8 cellular contexts compared by ENCODE assay signal in genomic region chr5:144169904-144170275, GRCh38. TPM values are rescaled to one million over a fixed set of nuclear protein-coding genes. Genes with fewer than 3 reads are reported as not detected.
DNase-seq lines count a peak whose midpoint lies in the region; ATAC-seq and TF ChIP-seq lines count a peak whose summit lies in the region.

No MANE protein-coding gene starts in this region.

- no peaks in the 10 kb centered on the region for H3K9me3 ChIP-seq in OCI-LY3 (ENCODE audit: insufficient read depth, low read length)

- peaks cover 15% of the 10 kb centered on the region for H3K4me1 ChIP-seq in OCI-LY3 (ENCODE audit: low read length)
- H3K4me1 ChIP-seq in rectal smooth muscle tissue (ENCODE audit: control insufficient read depth, insufficient read depth, low read length) = peaks cover 10% of the 10 kb centered on the region

- H2AFZ ChIP-seq in OCI-LY3 (ENCODE audit: low read depth, low read length) = peak overlapping the region; percentile 82; the same call in 1 of the 2 replicates

- no peaks in the 10 kb centered on the region; the same call in 1 of the 2 replicates for H4K20me1 ChIP-seq in OCI-LY3 (ENCODE audit: insufficient read depth, low read length)

- in situ Hi-C loops in GM13976 (cut with MboI; ENCODE audit: low sequenced_read_pairs, unreplicated experiment) = no loop called here

- ATAC-seq in GM18867 (IDR thresholded peaks at IDR 0.05; ENCODE audit: unreplicated experiment) (peak; percentile 0), esophagus mucosa (peak; percentile 2), GM21786 (IDR thresholded peaks at IDR 0.05; ENCODE audit: unreplicated experiment) (no peak)

- peaks cover 3% of the 10 kb centered on the region for H3K36me3 ChIP-seq in OCI-LY3 (replicated peaks; ENCODE audit: low read depth, low read length)
- peaks cover 3% of the 10 kb centered on the region for H3K36me3 ChIP-seq in rectal smooth muscle tissue (ENCODE audit: control insufficient read depth, insufficient read depth, low read length)

- peaks cover 17% of the 10 kb centered on the region for H3K79me2 ChIP-seq in OCI-LY3 (ENCODE audit: low read length)

- no peak for DNase-seq in GM13976 (ENCODE audit: low spot score)
- no peak for DNase-seq in medulla oblongata (ENCODE audit: extremely low spot score)
- DNase-seq in kidney glomerular epithelial cell (lab: John Stamatoyannopoulos, UW) = no peak

- H3K4me3 ChIP-seq in OCI-LY3 (ENCODE audit: low read length) (peak overlapping the region; percentile 99), rectal smooth muscle tissue (ENCODE audit: low read length) (peak overlapping the region; percentile 85)

- H3K27ac ChIP-seq in OCI-LY3 (ENCODE audit: low read length) = peak overlapping the region; percentile 41
- H3K27ac ChIP-seq in rectal smooth muscle tissue (ENCODE audit: low read depth, low read length) = peak overlapping the region; percentile 49

- H3K27me3 ChIP-seq in OCI-LY3 (ENCODE audit: low read depth, low read length) (no peaks in the 10 kb centered on the region), rectal smooth muscle tissue (ENCODE audit: control insufficient read depth, insufficient read depth, low read length) (no peaks in the 10 kb centered on the region)

- peak overlapping the region; percentile 67 for H3K4me2 ChIP-seq in OCI-LY3 (ENCODE audit: low read length)

- TF ChIP-seq CTCF in OCI-LY3 (IDR thresholded peaks at IDR 0.05; ENCODE audit: low read depth, low read length) (no peak), GM13976 (IDR thresholded peaks at IDR 0.05; ENCODE audit: borderline replicate concordance, control extremely low read depth, extremely low read depth, insufficient read depth, missing control alignments) (no peak)

- H3K9ac ChIP-seq in OCI-LY3 (ENCODE audit: low read length) = peak overlapping the region; percentile 82
- peak overlapping the region; percentile 10 for H3K9ac ChIP-seq in rectal smooth muscle tissue (ENCODE audit: low read length)

RNA-seq across cellular contexts. Expression of gene YIPF5, which starts 0.6 kb away (rescaled TPM):
- 28.8 TPM for total RNA-seq in esophagus mucosa

RNA-seq across cellular contexts. Expression of gene KCTD16, which starts 0.8 kb away (rescaled TPM):
- not detected for total RNA-seq in esophagus mucosa
